ENCODE assay signal across 3 cellular contexts in genomic region chr12:112712751-112713150, GRCh38.
DNase-seq lines count a peak whose midpoint lies in the region; ATAC-seq, FAIRE-seq and TF ChIP-seq lines count a peak whose summit lies in the region.
"Not testable (repeated sequence)": the region's sequence is repeated elsewhere in the genome, so short reads cannot be mapped to it uniquely, and the experiment has no call there.

No MANE protein-coding gene starts in this region.

- H3K27me3 ChIP-seq in K562 (ENCODE audit: control insufficient read depth in 2 of 2, insufficient read depth in 2 of 2, low read length in 2 of 2): peaks cover 10 to 18% of the 10 kb centered on the region in 2 experiments; a peak in 4 of 5 replicates

- WGBS in K562 (ENCODE audit: insufficient coverage, low coverage, missing lambda C conversion rate): 2% methylated on average over 2 of the region's 2 CpGs

- H3K9me3 Mint-ChIP-seq in central memory CD8-positive, alpha-beta T cell: not testable (repeated sequence)

- not testable (repeated sequence) for FAIRE-seq in K562 (lab: Jason Lieb, UNC)

- peaks cover 29% of the 10 kb centered on the region for H3K27me3 Mint-ChIP-seq in central memory CD8-positive, alpha-beta T cell

- H3K79me2 ChIP-seq in K562 (ENCODE audit: control insufficient read depth, insufficient read depth, low read length): not testable (repeated sequence)

- ATAC-seq in K562; central memory CD8-positive, alpha-beta T cell (replicated peaks; ENCODE audit: extremely low read depth, poor library complexity, severe bottlenecking): not testable (repeated sequence)

- not testable (repeated sequence) for TF ChIP-seq POLR2A in K562 (conservative IDR thresholded peaks at IDR 0.05)

- not testable (repeated sequence) for H2AFZ ChIP-seq in K562 (ENCODE audit: low read depth, low read length)

- peaks cover 17% of the 10 kb centered on the region for H3K4me1 Mint-ChIP-seq in central memory CD8-positive, alpha-beta T cell

- CTCF ChIA-PET in HEK293 (lab: Yijun Ruan, JAX); K562 (lab: Yijun Ruan, JAX; ENCODE audit: low intra/inter-chr PET ratio): not testable (repeated sequence)

- TF ChIP-seq EP300 in K562 (IDR thresholded peaks at IDR 0.05; ENCODE audit: low read length): not testable (repeated sequence)

- H3K4me3 ChIP-seq in HEK293 (ENCODE audit: low read depth, low read length); K562: not testable (repeated sequence)

- DNase-seq in K562 (ENCODE audit: extremely low read depth in 1 of 4, low spot score in 3 of 4); central memory CD8-positive, alpha-beta T cell (ENCODE audit: low spot score in 2 of 2): not testable (repeated sequence)

- TF ChIP-seq CTCF in HEK293 (tag by site-specific recombination; IDR thresholded peaks at IDR 0.05); K562 (IDR thresholded peaks at IDR 0.05 in 2 of 3, conservative IDR thresholded peaks at IDR 0.05 in 1 of 3; ENCODE audit: insufficient read depth in 2 of 3, low read depth in 1 of 3, low read length in 3 of 3): not testable (repeated sequence)

- not testable (repeated sequence) for H4K20me1 ChIP-seq in K562 (replicated peaks; ENCODE audit: control insufficient read depth, insufficient read depth, low read length)

- not testable (repeated sequence) for H3K4me1 ChIP-seq in HEK293 (ENCODE audit: control insufficient read depth, insufficient read depth, low read length); K562 (replicated peaks in 1 of 2; ENCODE audit: control insufficient read depth in 2 of 2, insufficient read depth in 2 of 2, low read length in 2 of 2)

- not testable (repeated sequence) for H3K36me3 ChIP-seq in HEK293 (ENCODE audit: control insufficient read depth in 2 of 2, insufficient read depth in 1 of 2, low read length in 2 of 2); K562 (ENCODE audit: control insufficient read depth, insufficient read depth, low read length)

- TF ChIP-seq RAD21 in K562 (CRISPR knock-in tag; conservative IDR thresholded peaks at IDR 0.05 in 1 of 2, IDR thresholded peaks at IDR 0.05 in 1 of 2): not testable (repeated sequence)

- POLR2A ChIA-PET in HEK293 (lab: Yijun Ruan, JAX); K562 (lab: Yijun Ruan, JAX): not testable (repeated sequence)

- not testable (repeated sequence) for BruUV-seq in K562 (replicated peaks; lab: Mats Ljungman, UMichigan)

- not testable (repeated sequence) for H3K9ac ChIP-seq in K562 (ENCODE audit: insufficient read depth in 1 of 2, low read depth in 2 of 2, low read length in 2 of 2)

- peak overlapping the region; percentile 74 for H3K27ac Mint-ChIP-seq in central memory CD8-positive, alpha-beta T cell (ENCODE audit: low read depth)

- not testable (repeated sequence) for H3K36me3 Mint-ChIP-seq in central memory CD8-positive, alpha-beta T cell (ENCODE audit: insufficient read depth)

- not testable (repeated sequence) for H3K4me2 ChIP-seq in K562 (ENCODE audit: insufficient read depth, low read length)

- H3K27ac ChIP-seq in HEK293 (ENCODE audit: extremely low read depth, low read depth, low read length); K562 (ENCODE audit: extremely low read depth, low read depth, low read length): not testable (repeated sequence)

- not testable (repeated sequence) for H3K9me1 ChIP-seq in K562 (ENCODE audit: control insufficient read depth, insufficient read depth, low read length)

- intact Hi-C loops in K562 (cut with micrococcal nuclease): not testable (repeated sequence)

- H3K4me3 Mint-ChIP-seq in central memory CD8-positive, alpha-beta T cell: not testable (repeated sequence)

- not testable (repeated sequence) for H3K9me3 ChIP-seq in HEK293 (ENCODE audit: control insufficient read depth, insufficient read depth, low read depth, low read length); K562 (replicated peaks; ENCODE audit: control insufficient read depth, insufficient read depth, low read depth, low read length)

- in situ Hi-C loops in K562 (cut with MboI): not testable (repeated sequence)

TF ChIP-seq in HEK293, 187 proteins besides CTCF, POLR2A, EP300 and RAD21:
- TF ChIP-seq, protein P1, sequence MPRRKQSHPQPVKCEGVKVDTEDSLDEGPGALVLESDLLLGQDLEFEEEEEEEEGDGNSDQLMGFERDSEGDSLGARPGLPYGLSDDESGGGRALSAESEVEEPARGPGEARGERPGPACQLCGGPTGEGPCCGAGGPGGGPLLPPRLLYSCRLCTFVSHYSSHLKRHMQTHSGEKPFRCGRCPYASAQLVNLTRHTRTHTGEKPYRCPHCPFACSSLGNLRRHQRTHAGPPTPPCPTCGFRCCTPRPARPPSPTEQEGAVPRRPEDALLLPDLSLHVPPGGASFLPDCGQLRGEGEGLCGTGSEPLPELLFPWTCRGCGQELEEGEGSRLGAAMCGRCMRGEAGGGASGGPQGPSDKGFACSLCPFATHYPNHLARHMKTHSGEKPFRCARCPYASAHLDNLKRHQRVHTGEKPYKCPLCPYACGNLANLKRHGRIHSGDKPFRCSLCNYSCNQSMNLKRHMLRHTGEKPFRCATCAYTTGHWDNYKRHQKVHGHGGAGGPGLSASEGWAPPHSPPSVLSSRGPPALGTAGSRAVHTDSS (tag by site-specific recombination; IDR thresholded peaks at IDR 0.05): peak; percentile 81; the same call in 1 of the 2 replicates
TF ChIP-seq in HEK293: peak in this region for 1; not testable (repeated sequence) for 186.

TF ChIP-seq in K562, 482 proteins besides CTCF, POLR2A, EP300 and RAD21:
- TF ChIP-seq ZNF512 (tag; IDR thresholded peaks at IDR 0.05): peak; percentile 68
TF ChIP-seq in K562: peak in this region for 1; not testable (repeated sequence) for 481.
